Comparison of ENCODE assay signal across 8 cellular contexts in the genomic region with DNA sequence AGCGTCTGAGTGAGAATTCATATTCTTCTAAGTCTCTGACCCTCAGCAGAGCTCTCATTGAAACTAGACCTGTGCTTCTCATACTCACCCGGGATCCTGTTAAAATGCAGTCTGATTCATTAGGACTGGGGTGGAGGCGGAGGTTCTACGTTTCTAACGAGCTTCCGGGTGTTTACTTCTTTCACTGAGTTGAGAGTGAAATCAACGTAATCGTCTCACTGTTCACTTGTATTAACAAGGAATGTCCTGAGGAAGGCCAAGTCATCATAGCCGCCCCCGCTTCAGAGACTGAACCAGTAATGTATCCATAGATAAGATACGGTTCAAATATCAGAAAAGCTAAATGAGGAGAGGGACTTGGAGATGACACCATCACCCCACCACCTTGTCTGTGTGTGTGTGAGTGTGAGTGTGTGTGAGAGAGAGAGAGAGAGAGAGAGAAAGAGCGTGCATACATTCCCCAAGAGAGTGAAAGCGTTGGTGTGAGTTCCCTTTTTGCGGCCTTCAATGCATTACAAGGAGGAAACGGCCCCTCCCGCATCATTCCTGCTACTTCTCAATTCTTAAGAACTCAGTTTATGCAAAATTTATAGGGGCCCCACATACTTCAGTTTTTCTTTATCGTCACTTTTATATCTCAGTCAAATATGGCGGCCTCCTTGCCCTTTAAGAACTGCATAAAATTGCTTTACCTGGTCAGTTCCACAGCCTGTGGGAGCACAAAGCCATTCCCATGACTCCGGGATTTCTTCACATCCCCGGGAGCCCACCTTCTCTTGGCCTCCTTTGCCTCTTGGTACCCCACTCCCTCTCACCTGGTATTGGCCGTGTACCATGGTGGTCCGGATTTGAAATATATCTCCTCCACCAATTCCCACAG. TPM values are rescaled to one million over a fixed set of nuclear protein-coding genes. Genes with fewer than 3 reads are reported as not detected.
DNase-seq lines count a peak whose midpoint lies in the region; ATAC-seq and TF ChIP-seq lines count a peak whose summit lies in the region.

No MANE protein-coding gene starts in this region.

- peaks cover 5% of the 10 kb centered on the region; the same call in 1 of the 2 replicates for H3K4me1 Mint-ChIP-seq in HFFc6 (ENCODE audit: low read depth)

- H3K36me3 ChIP-seq in brain microvascular endothelial cell (replicated peaks), result no peaks in the 10 kb centered on the region

- peak; percentile 79 for ATAC-seq in GM21737 (IDR thresholded peaks at IDR 0.05; ENCODE audit: unreplicated experiment)
- ATAC-seq in sciatic nerve, result peak; percentile 87

- no peaks in the 10 kb centered on the region for H3K9me3 Mint-ChIP-seq in HFFc6

- H3K4me3 ChIP-seq in NB4 (ENCODE audit: low read depth, low read length), result peak overlapping the region; percentile 60
- H3K4me3 ChIP-seq in brain microvascular endothelial cell (ENCODE audit: low read depth, low read length), result no peak overlapping the region

- H3K27me3 Mint-ChIP-seq in HFFc6 (ENCODE audit: insufficient read depth), result peaks cover 15% of the 10 kb centered on the region

- H3K27me3 ChIP-seq in brain microvascular endothelial cell (replicated peaks), result no peaks in the 10 kb centered on the region

- no peaks in the 10 kb centered on the region for H3K36me3 Mint-ChIP-seq in HFFc6 (ENCODE audit: low read depth)

- DNase-seq in GF-D8 (lab: John Stamatoyannopoulos, UW) (peak; percentile 83), NB4 (ENCODE audit: low read depth) (peak; percentile 96), sciatic nerve (ENCODE audit: low spot score) (peak; percentile 62), HFFc6 (no peak), SW480 (ENCODE audit: low spot score) (no peak), brain microvascular endothelial cell (no peak)
- peak; percentile 75 for DNase-seq in activated effector memory CD4-positive, alpha-beta T cell treated with anti-CD3 and anti-CD28 coated beads, Interleukin-2, amount 50 U/mL, for 16 hours

- no peak overlapping the region for H3K27ac ChIP-seq in brain microvascular endothelial cell

- intact Hi-C loops in sciatic nerve (cut with DNase I), result no loop called here

- peak; percentile 49 for TF ChIP-seq POLR2A in NB4 (IDR thresholded peaks at IDR 0.05; ENCODE audit: extremely low read depth, insufficient read length)

- in situ Hi-C loops in brain microvascular endothelial cell (cut with HindIII; ENCODE audit: low pct_ligation_motif_present, low sequenced_read_pairs), result no loop called here

- no peak overlapping the region for H3K4me3 Mint-ChIP-seq in HFFc6

- no peak overlapping the region for H3K27ac Mint-ChIP-seq in HFFc6

- TF ChIP-seq CTCF in NB4 (IDR thresholded peaks at IDR 0.05; ENCODE audit: low read depth, low read length), result no peak
- no peak for TF ChIP-seq CTCF in HFFc6 (IDR thresholded peaks at IDR 0.05)
- no peak for TF ChIP-seq CTCF in brain microvascular endothelial cell (IDR thresholded peaks at IDR 0.05; ENCODE audit: low read depth, low read length, missing control alignments)

RNA-seq across cellular contexts. Expression of a gene that starts 19.8 kb away (rescaled TPM):
- 1.6 TPM for total RNA-seq in sciatic nerve
- not detected for total RNA-seq in HFFc6 (2021; fragmentation: NEBNext Ultra II Directional; extraction: Animal tissue kit (Norgen Biotek cat#: 25700))

RNA-seq across cellular contexts. Expression of a gene that starts 32.4 kb away (rescaled TPM):
- 37.6 TPM for total RNA-seq in sciatic nerve
- total RNA-seq in HFFc6 (2021; fragmentation: NEBNext Ultra II Directional; extraction: Animal tissue kit (Norgen Biotek cat#: 25700)), result 100 to 1,000 TPM; 107 to 137 (median 123) TPM

Comparison
In these comparisons a context has a peak if more than half of its experiments do, and no peak if none do; other contexts are left out.
1. DNase-seq: peak in GF-D8 (single experiment), NB4 (single experiment), activated effector memory CD4-positive, alpha-beta T cell treated with anti-CD3 and anti-CD28 coated beads, Interleukin-2, amount 50 U/mL, for 16 hours (single experiment) and sciatic nerve (single experiment); none in HFFc6 (single experiment), SW480 (single experiment) and brain microvascular endothelial cell (single experiment).